ENCODE assay signal across 7 cellular contexts in the genomic region with DNA sequence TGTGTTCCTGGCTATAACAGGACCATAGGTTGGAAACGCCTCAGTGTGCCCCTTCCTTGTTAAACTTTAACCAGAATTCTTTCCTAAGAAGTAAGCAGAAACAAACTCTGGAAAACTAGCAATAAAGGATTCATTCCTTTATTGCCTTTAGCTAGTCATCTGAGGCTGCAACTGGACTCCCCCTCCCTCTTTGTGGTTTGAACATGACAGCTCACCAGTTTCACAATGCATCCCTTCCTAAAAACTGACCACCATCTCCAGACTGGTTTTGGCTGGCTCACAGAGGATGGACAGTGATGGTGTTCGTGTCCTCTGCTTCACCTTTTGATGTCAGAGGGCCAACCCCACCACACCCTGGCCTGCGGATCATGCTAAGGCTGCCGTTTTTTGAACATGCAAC. TPM values are rescaled to one million over a fixed set of nuclear protein-coding genes. Genes with fewer than 3 reads are reported as not detected.
DNase-seq lines count a peak whose midpoint lies in the region; ATAC-seq, FAIRE-seq and TF ChIP-seq lines count a peak whose summit lies in the region.

No MANE protein-coding gene starts in this region.

- H3K4me3 ChIP-seq in heart right ventricle, result no peak overlapping the region

- H3K4me1 ChIP-seq in heart right ventricle, result peaks cover 0 to 24% (median 0%) of the 10 kb centered on the region in 9 donors

- no peak for TF ChIP-seq CTCF in heart right ventricle (IDR thresholded peaks at IDR 0.05)
- TF ChIP-seq CTCF in GM13977 (IDR thresholded peaks at IDR 0.05; ENCODE audit: extremely low read depth, insufficient read depth, missing control alignments), result no peak

- ATAC-seq in GM21529 (IDR thresholded peaks at IDR 0.05; ENCODE audit: unreplicated experiment) (peak; percentile 31), heart right ventricle (peak in 6 of 8 donors; percentile 17 to 78 (median 58))

- DNase-seq in RCC 7860 (ENCODE audit: low spot score) (peak; percentile 97), heart right ventricle (peak in 1 of 2 donors; percentile 10), stromal cell of bone marrow (ENCODE audit: low read depth) (peak; percentile 97), midbrain (lab: John Stamatoyannopoulos, UW) (no peak), NCI-H774 (lab: John Stamatoyannopoulos, UW) (no peak), GM13977 (ENCODE audit: low spot score) (no peak)

- H3K27ac ChIP-seq in heart right ventricle, result peak overlapping the region in 1 of 10 donors; percentile 67

- peak; percentile 98 for FAIRE-seq in RCC 7860 (lab: Jason Lieb, UNC)

- no peaks in the 10 kb centered on the region for H3K27me3 ChIP-seq in heart right ventricle

- no peaks in the 10 kb centered on the region for H3K9me3 ChIP-seq in heart right ventricle

- in situ Hi-C loops in GM13977 (cut with MboI; ENCODE audit: low pct_unique_long_range_greater_than_20kb, low sequenced_read_pairs, unreplicated experiment), result no loop called here

- intact Hi-C loops in heart right ventricle (cut with DNase I), result no loop called here

- no peaks in the 10 kb centered on the region for H3K36me3 ChIP-seq in heart right ventricle

- WGBS in heart right ventricle, 2 donors, result 92 to 93% methylated on average over 4 of the region's 4 CpGs

RNA-seq across cellular contexts. Expression of gene TGFBR2, which starts 27.9 kb away (rescaled TPM):
- 100 to 1,000 TPM in 5 of 10 donors, 10 to 100 TPM in 5; 71.1 to 197 (median 92.1) TPM for total RNA-seq in heart right ventricle
- polyA plus RNA-seq in heart right ventricle, result 10 to 100 TPM; 14.6 to 81.4 TPM

Comparison
In these comparisons a context has a peak if more than half of its experiments do, and no peak if none do; other contexts are left out.
1. DNase-seq: peak in RCC 7860 (single experiment) and stromal cell of bone marrow (single experiment); none in midbrain (single experiment), NCI-H774 (single experiment) and GM13977 (single experiment).